Comparison of ENCODE assay signal across 11 cellular contexts in genomic region chr2:174776223-174776622, GRCh38. TPM values are rescaled to one million over a fixed set of nuclear protein-coding genes. Genes with fewer than 3 reads are reported as not detected.
DNase-seq lines count a peak whose midpoint lies in the region; TF ChIP-seq lines count a peak whose summit lies in the region.
"Had no signal": no experiment of that assay in that cellular context is flagged by ENCODE, and none has a peak within 500 bp of the region (broad histone marks: within the 10 kb centered on the region; RNA-seq: fewer than 3 reads in every experiment).

No MANE protein-coding gene starts in this region.

- H4K20me1 ChIP-seq in MM.1S (ENCODE audit: insufficient read depth, low read length), result no peaks in the 10 kb centered on the region
- no peaks in the 10 kb centered on the region for H4K20me1 ChIP-seq in neural progenitor cell (ENCODE audit: low read depth)

- H2AFZ ChIP-seq in MM.1S (ENCODE audit: low read length), result no peak overlapping the region
- peak overlapping the region; percentile 88 for H2AFZ ChIP-seq in neural progenitor cell (replicated peaks)

- no peaks in the 10 kb centered on the region for H3K9me3 ChIP-seq in MM.1S (replicated peaks; ENCODE audit: insufficient read depth, low read length)
- H3K9me3 ChIP-seq in neural progenitor cell (ENCODE audit: low read depth), result no peaks in the 10 kb centered on the region
- H3K9me3 ChIP-seq in vagina, result no peaks in the 10 kb centered on the region

- peak; percentile 49 for TF ChIP-seq CTCF in MM.1S (IDR thresholded peaks at IDR 0.05; ENCODE audit: low read length)
- peak; percentile 68 for TF ChIP-seq CTCF in choroid plexus epithelial cell (conservative IDR thresholded peaks at IDR 0.05; ENCODE audit: low read depth, low read length)
- TF ChIP-seq CTCF in neural progenitor cell (IDR thresholded peaks at IDR 0.05), result peak; percentile 63
- TF ChIP-seq CTCF in vagina (IDR thresholded peaks at IDR 0.05), result no peak

- no peak overlapping the region for H3K4me2 ChIP-seq in MM.1S (ENCODE audit: low read depth, low read length)
- H3K4me2 ChIP-seq in neural progenitor cell, result peak overlapping the region; percentile 15

- H3K27me3 ChIP-seq in MM.1S (replicated peaks; ENCODE audit: insufficient read depth, low read length) (no peaks in the 10 kb centered on the region), neural progenitor cell (no peaks in the 10 kb centered on the region), vagina (no peaks in the 10 kb centered on the region)

- CTCF ChIA-PET in activated CD4-positive, alpha-beta T cell treated with anti-CD3 and anti-CD28 coated beads, Interleukin-2, amount 10 ng/mL, durations not matched to agents 7 days and 5 days (lab: Charles Lee), result interaction anchor here (0.5 to 1.2 kb wide), 2 partner anchors 8 to 363 kb away, joined by 4 read pairs; no protein-coding TSS in a partner anchor

- H3K4me1 Mint-ChIP-seq in activated CD4-positive, alpha-beta T cell treated with anti-CD3 and anti-CD28 coated beads, Interleukin-2, amount 10 ng/mL, durations not matched to agents 7 days and 5 days, result peaks cover 51% of the 10 kb centered on the region
- peaks cover 65% of the 10 kb centered on the region for H3K4me1 Mint-ChIP-seq in neural progenitor cell

- peaks cover 2% of the 10 kb centered on the region for H3K27me3 Mint-ChIP-seq in activated CD4-positive, alpha-beta T cell treated with anti-CD3 and anti-CD28 coated beads, Interleukin-2, amount 10 ng/mL, durations not matched to agents 7 days and 5 days
- H3K27me3 Mint-ChIP-seq in neural progenitor cell (ENCODE audit: insufficient read depth, low read depth), result no peaks in the 10 kb centered on the region
- H3K27me3 Mint-ChIP-seq: stimulated activated naive CD8-positive, alpha-beta T cell treated with anti-CD3 and anti-CD28 coated beads, Interleukin-15, Interleukin-2, amounts not matched to agents 100 ng/mL and 50 ng/mL, for 24 hours had no signal

- H3K9me2 ChIP-seq in MM.1S (replicated peaks; ENCODE audit: insufficient read depth, low read length), result no peaks in the 10 kb centered on the region

- POLR2A ChIA-PET in activated CD4-positive, alpha-beta T cell treated with anti-CD3 and anti-CD28 coated beads, Interleukin-2, amount 10 ng/mL, durations not matched to agents 7 days and 5 days (lab: Charles Lee), result no interaction called here

- no peak overlapping the region for H3K4me3 Mint-ChIP-seq in activated CD4-positive, alpha-beta T cell treated with anti-CD3 and anti-CD28 coated beads, Interleukin-2, amount 10 ng/mL, durations not matched to agents 7 days and 5 days
- no peak overlapping the region for H3K4me3 Mint-ChIP-seq in neural progenitor cell
- H3K4me3 Mint-ChIP-seq: stimulated activated naive CD8-positive, alpha-beta T cell treated with anti-CD3 and anti-CD28 coated beads, Interleukin-15, Interleukin-2, amounts not matched to agents 100 ng/mL and 50 ng/mL, for 24 hours had no signal

- TF ChIP-seq POLR2A in vagina (IDR thresholded peaks at IDR 0.05), result no peak

- H3K4me3 ChIP-seq in MM.1S (ENCODE audit: low read length), result no peak overlapping the region
- no peak overlapping the region for H3K4me3 ChIP-seq in choroid plexus epithelial cell (ENCODE audit: low read depth, low read length)
- no peak overlapping the region for H3K4me3 ChIP-seq in neural progenitor cell
- H3K4me3 ChIP-seq in vagina, result no peak overlapping the region

- no peaks in the 10 kb centered on the region for H3F3A ChIP-seq in MM.1S (ENCODE audit: insufficient read depth, low read length)
- peaks cover 45% of the 10 kb centered on the region for H3F3A ChIP-seq in neural progenitor cell (ENCODE audit: low read depth)

- H3K36me3 ChIP-seq in MM.1S (replicated peaks; ENCODE audit: insufficient read depth, low read length) (no peaks in the 10 kb centered on the region), neural progenitor cell (no peaks in the 10 kb centered on the region), vagina (no peaks in the 10 kb centered on the region)

- H3K9me3 Mint-ChIP-seq in activated CD4-positive, alpha-beta T cell treated with anti-CD3 and anti-CD28 coated beads, Interleukin-2, amount 10 ng/mL, durations not matched to agents 7 days and 5 days, result no peaks in the 10 kb centered on the region
- H3K9me3 Mint-ChIP-seq in neural progenitor cell, result no peaks in the 10 kb centered on the region
- H3K9me3 Mint-ChIP-seq: stimulated activated naive CD8-positive, alpha-beta T cell treated with anti-CD3 and anti-CD28 coated beads, Interleukin-15, Interleukin-2, amounts not matched to agents 100 ng/mL and 50 ng/mL, for 24 hours had no signal

- H3K27ac ChIP-seq in MM.1S (ENCODE audit: low read length), result no peak overlapping the region
- H3K27ac ChIP-seq in neural progenitor cell, result no peak overlapping the region
- H3K27ac ChIP-seq in vagina, result no peak overlapping the region

- no peaks in the 10 kb centered on the region for H3K4me1 ChIP-seq in MM.1S (ENCODE audit: low read length)
- peaks cover 46% of the 10 kb centered on the region for H3K4me1 ChIP-seq in neural progenitor cell
- peaks cover 25% of the 10 kb centered on the region for H3K4me1 ChIP-seq in vagina

- intact Hi-C loops in posterior vena cava (cut with DNase I) (loop anchor here in 1 of 2 donors (10.0 kb wide), 1 partner anchor 209 kb away; no protein-coding TSS in a partner anchor), vagina (cut with DNase I) (no loop called here)

- H3K27ac Mint-ChIP-seq in activated CD4-positive, alpha-beta T cell treated with anti-CD3 and anti-CD28 coated beads, Interleukin-2, amount 10 ng/mL, durations not matched to agents 7 days and 5 days, result no peak overlapping the region
- H3K27ac Mint-ChIP-seq in neural progenitor cell, result no peak overlapping the region
- H3K27ac Mint-ChIP-seq: stimulated activated naive CD8-positive, alpha-beta T cell treated with anti-CD3 and anti-CD28 coated beads, Interleukin-15, Interleukin-2, amounts not matched to agents 100 ng/mL and 50 ng/mL, for 24 hours had no signal

- no peaks in the 10 kb centered on the region for H3K79me2 ChIP-seq in MM.1S (ENCODE audit: low read length)
- no peaks in the 10 kb centered on the region for H3K79me2 ChIP-seq in neural progenitor cell (ENCODE audit: low read depth)

- H3K9ac ChIP-seq in MM.1S (ENCODE audit: low read length) (no peak overlapping the region), neural progenitor cell (no peak overlapping the region)

- DNase-seq in activated CD4-positive, alpha-beta T cell treated with anti-CD3 and anti-CD28 coated beads, Interleukin-2, amount 10 ng/mL, durations not matched to agents 7 days and 5 days, result peak; percentile 13
- no peak for DNase-seq in activated CD4-positive, alpha-beta T cell treated with anti-CD3 and anti-CD28 coated beads for 4 hours
- no peak for DNase-seq in MM.1S
- no peak for DNase-seq in choroid plexus epithelial cell (ENCODE audit: low read depth)
- DNase-seq in neural progenitor cell (ENCODE audit: low spot score), result no peak
- DNase-seq in posterior vena cava (ENCODE audit: low spot score), result no peak
- DNase-seq in vagina (ENCODE audit: extremely low spot score in 2 of 2), result no peak
- no peak for DNase-seq in SKM-1 (lab: John Stamatoyannopoulos, UW; ENCODE audit: unreplicated experiment)
- DNase-seq: NCI-H2029 treated with DMSO at 0.1 percent for 48 hours, Right ventricle myocardium superior had no signal

- H3K36me3 Mint-ChIP-seq in activated CD4-positive, alpha-beta T cell treated with anti-CD3 and anti-CD28 coated beads, Interleukin-2, amount 10 ng/mL, durations not matched to agents 7 days and 5 days (ENCODE audit: low read depth), result no peaks in the 10 kb centered on the region
- H3K36me3 Mint-ChIP-seq in neural progenitor cell, result no peaks in the 10 kb centered on the region

RNA-seq across cellular contexts. Expression of gene CHRNA1, which starts 12.0 kb away (rescaled TPM):
- total RNA-seq in activated CD4-positive, alpha-beta T cell treated with anti-CD3 and anti-CD28 coated beads, Interleukin-2, amount 10 ng/mL, durations not matched to agents 7 days and 5 days, result not detected
- 0.11 TPM in 1 of 2 replicates, not detected in the other for total RNA-seq in neural progenitor cell (ENCODE audit: low replicate concordance)
- total RNA-seq in posterior vena cava, result not detected
- total RNA-seq in vagina, result not detected
- total RNA-seq: Right ventricle myocardium superior had no signal

Comparison
In these comparisons a context has a peak if more than half of its experiments do, and no peak if none do; other contexts are left out.
1. CTCF ChIP-seq: peak in MM.1S (single experiment), choroid plexus epithelial cell (single experiment) and neural progenitor cell (single experiment); none in vagina (0 of 3).